ENCODE assay signal across 10 cellular contexts in the genomic region with DNA sequence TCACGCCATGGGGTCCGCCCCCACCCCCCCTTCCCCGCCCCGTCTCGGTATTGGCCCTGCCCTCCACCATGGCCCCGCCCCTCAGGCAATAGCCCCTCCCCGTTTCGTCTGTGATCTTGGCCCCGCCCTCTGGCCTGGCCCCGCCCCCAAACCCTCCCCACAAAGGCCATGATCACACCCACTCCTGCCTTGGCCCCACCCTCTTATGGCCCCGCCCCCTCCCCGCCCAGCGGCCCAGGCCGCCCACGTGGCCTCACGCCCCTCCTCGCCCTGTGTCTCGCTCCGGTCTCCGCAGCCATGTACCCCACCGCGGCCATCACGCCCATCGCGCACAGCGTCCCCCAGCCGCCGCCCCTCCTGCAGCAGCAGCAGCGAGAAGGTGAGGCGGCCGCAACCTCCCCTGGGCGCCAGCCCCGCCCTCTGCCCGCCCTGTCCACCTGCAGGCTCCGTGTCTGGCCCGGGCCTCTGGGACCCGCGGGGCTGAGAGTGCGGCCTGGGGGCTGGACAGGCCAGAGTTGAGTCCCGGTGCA.
DNase-seq lines count a peak whose midpoint lies in the region; ATAC-seq lines count a peak whose summit lies in the region.
"Had no signal": no experiment of that assay in that cellular context is flagged by ENCODE, and none has a peak within 500 bp of the region (broad histone marks: within the 10 kb centered on the region; RNA-seq: fewer than 3 reads in every experiment).

No MANE protein-coding gene starts in this region.

- no peaks in the 10 kb centered on the region for H3K9me3 Mint-ChIP-seq in immature natural killer cell

- no peaks in the 10 kb centered on the region for H3K36me3 Mint-ChIP-seq in immature natural killer cell

- no peak overlapping the region for H3K27ac Mint-ChIP-seq in immature natural killer cell

- H3K27ac ChIP-seq in substantia nigra (ENCODE audit: low read depth, low read length, poor library complexity, severe bottlenecking), result no peak overlapping the region
- H3K27ac ChIP-seq: BLaER1 treated with 17β-estradiol and CSF1 and Interleukin-3, amounts not matched to agents 10 nM and 100 nM; KMS-11 had no signal

- H3K4me1 Mint-ChIP-seq in immature natural killer cell, result peaks cover 6 to 15% of the 10 kb centered on the region in 2 donors

- H3K27me3 Mint-ChIP-seq in immature natural killer cell (ENCODE audit: low read depth in 3 of 3), result peaks cover 1 to 4% (median 2%) of the 10 kb centered on the region in 3 donors

- peak; percentile 27 to 58 for DNase-seq in activated CD4-positive, alpha-beta T cell treated with anti-CD3 and anti-CD28 coated beads for 24 hours (ENCODE audit: low read depth in 2 of 2)
- DNase-seq in activated CD4-positive, alpha-beta T cell treated with anti-CD3 and anti-CD28 coated beads for 1 hour, result no peak
- DNase-seq in activated effector memory CD4-positive, alpha-beta T cell treated with anti-CD3 and anti-CD28 coated beads, Interleukin-2, amount 50 U/mL, for 16 hours, result peak; percentile 80
- DNase-seq in immature natural killer cell (peak; percentile 35 to 48 (median 47)), NCI-H2227 treated with DMSO at 0.1 percent for 48 hours (lab: John Stamatoyannopoulos, UW) (no peak), substantia nigra (lab: John Stamatoyannopoulos, UW) (no peak)
- DNase-seq in stimulated activated naive CD8-positive, alpha-beta T cell treated with anti-CD3 and anti-CD28 coated beads, Interleukin-15, Interleukin-2, amounts not matched to agents 100 U/mL and 50 U/mL, for 24 hours, result peak; percentile 74

- ATAC-seq in stimulated activated naive CD8-positive, alpha-beta T cell treated with anti-CD3 and anti-CD28 coated beads, Interleukin-15, Interleukin-2, amounts not matched to agents 100 U/mL and 50 U/mL, for 24 hours, result peak; percentile 3
- no peak for ATAC-seq in GM21737 (IDR thresholded peaks at IDR 0.05; ENCODE audit: unreplicated experiment)

- H3K4me3 Mint-ChIP-seq in immature natural killer cell, result peak overlapping the region in 2 of 5 donors; percentile 8 to 53

Comparison
In these comparisons a context has a peak if more than half of its experiments do, and no peak if none do; other contexts are left out.
1. DNase-seq: peak in activated CD4-positive, alpha-beta T cell treated with anti-CD3 and anti-CD28 coated beads for 24 hours (2 of 2), activated effector memory CD4-positive, alpha-beta T cell treated with anti-CD3 and anti-CD28 coated beads, Interleukin-2, amount 50 U/mL, for 16 hours (single experiment), immature natural killer cell (3 of 3) and stimulated activated naive CD8-positive, alpha-beta T cell treated with anti-CD3 and anti-CD28 coated beads, Interleukin-15, Interleukin-2, amounts not matched to agents 100 U/mL and 50 U/mL, for 24 hours (single experiment); none in activated CD4-positive, alpha-beta T cell treated with anti-CD3 and anti-CD28 coated beads for 1 hour (single experiment), NCI-H2227 treated with DMSO at 0.1 percent for 48 hours (single experiment) and substantia nigra (0 of 49).